Comparison of ENCODE assay signal across 9 cellular contexts in the genomic region with DNA sequence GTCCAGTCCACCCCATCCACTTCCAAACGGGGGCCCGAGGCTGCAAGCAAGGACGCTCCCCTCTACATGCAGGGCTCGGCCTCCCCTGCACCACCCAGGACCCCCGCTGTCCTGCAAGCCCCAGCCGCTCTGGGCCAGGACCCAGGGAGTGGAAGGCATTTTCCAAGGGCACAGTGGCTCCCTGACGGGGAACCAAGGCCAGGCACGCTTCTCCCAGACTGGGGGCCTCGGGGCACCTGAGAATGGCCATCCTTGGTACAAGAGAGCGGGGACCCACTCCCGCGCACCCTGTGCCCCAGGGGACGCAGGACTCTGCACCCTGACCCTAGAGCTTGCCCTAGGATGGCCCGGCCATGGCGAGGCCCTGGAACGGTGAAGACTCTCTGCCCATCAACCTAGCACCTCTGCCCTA. TPM values are rescaled to one million over a fixed set of nuclear protein-coding genes. Genes with fewer than 3 reads are reported as not detected.
DNase-seq lines count a peak whose midpoint lies in the region; ATAC-seq, FAIRE-seq and TF ChIP-seq lines count a peak whose summit lies in the region.
"Had no signal": no experiment of that assay in that cellular context is flagged by ENCODE, and none has a peak within 500 bp of the region (broad histone marks: within the 10 kb centered on the region; RNA-seq: fewer than 3 reads in every experiment).

No MANE protein-coding gene starts in this region.

- no peak overlapping the region for H3K27ac Mint-ChIP-seq in endodermal cell

- ATAC-seq in A549 = no peak
- ATAC-seq in HCT116 = no peak
- no peak for ATAC-seq in HG03175 (IDR thresholded peaks at IDR 0.05; ENCODE audit: unreplicated experiment)
- ATAC-seq in GM19328 (IDR thresholded peaks at IDR 0.05; ENCODE audit: unreplicated experiment) = no peak

- no TSS peak for BruUV-seq in HCT116 (replicated peaks; lab: Mats Ljungman, UMichigan)

- peaks cover 16% of the 10 kb centered on the region for H3K9me3 Mint-ChIP-seq in endodermal cell

- H3K27me3 Mint-ChIP-seq in endodermal cell (ENCODE audit: insufficient read depth) = peaks cover 30% of the 10 kb centered on the region

- H3K9me3 ChIP-seq in A549 (peaks cover 5% of the 10 kb centered on the region), HCT116 (ENCODE audit: control insufficient read depth in 1 of 2, insufficient read depth in 1 of 2, low read depth in 1 of 2, low read length in 2 of 2) (no peaks in the 10 kb centered on the region), endodermal cell (ENCODE audit: control insufficient read depth, low read length) (peaks cover 17% of the 10 kb centered on the region), osteoblast (ENCODE audit: low read depth, low read length) (no peaks in the 10 kb centered on the region), ovary (no peaks in the 10 kb centered on the region)

- H3K4me3 ChIP-seq in A549 = peak overlapping the region; percentile 77; the same call in 2 of the 3 replicates
- 0 out of 4 replicates have a peak overlapping the region, but pooled peaks of 1 of the 2 experiments have one; percentile 56 for H3K4me3 ChIP-seq in HCT116 (replicated peaks in 1 of 2; ENCODE audit: low read depth in 1 of 2, low read length in 2 of 2)
- H3K4me3 ChIP-seq in endodermal cell (ENCODE audit: low read length) = no peak overlapping the region
- peak overlapping the region; percentile 73 for H3K4me3 ChIP-seq in osteoblast (ENCODE audit: insufficient read depth, low read length)
- no peak overlapping the region for H3K4me3 ChIP-seq in ovary

- H3K9ac ChIP-seq in HCT116 (ENCODE audit: low read length) = no peak overlapping the region
- no peak overlapping the region for H3K9ac ChIP-seq in endodermal cell (ENCODE audit: extremely low read depth, low read length, poor library complexity, severe bottlenecking)

- no peaks in the 10 kb centered on the region for H3K79me2 ChIP-seq in HCT116 (ENCODE audit: insufficient read depth, low read length)
- no peaks in the 10 kb centered on the region for H3K79me2 ChIP-seq in osteoblast (ENCODE audit: insufficient read depth, low read length)

- RAD21 ChIA-PET in HCT116 (lab: Charles Lee; ENCODE audit: low non-redundant PET in 1 of 2, low total read pairs in 2 of 2, uncharacterized antibody in 2 of 2, unreplicated experiment in 2 of 2) = no interaction called here

- TF ChIP-seq RAD21 in A549 (conservative IDR thresholded peaks at IDR 0.05 in 1 of 2, IDR thresholded peaks at IDR 0.05 in 1 of 2) = no peak
- TF ChIP-seq RAD21 in HCT116 (IDR thresholded peaks at IDR 0.05; ENCODE audit: low read depth) = no peak

- peaks cover 2% of the 10 kb centered on the region for H3K36me3 Mint-ChIP-seq in endodermal cell (ENCODE audit: low read depth)

- TF ChIP-seq CTCF in A549 (IDR thresholded peaks at IDR 0.05) = no peak
- TF ChIP-seq CTCF in HCT116 (IDR thresholded peaks at IDR 0.05 in 2 of 3, conservative IDR thresholded peaks at IDR 0.05 in 1 of 3; ENCODE audit: borderline replicate concordance in 1 of 3, insufficient read depth in 1 of 3, low read depth in 2 of 3, low read length in 2 of 3) = no peak
- no peak for TF ChIP-seq CTCF in endodermal cell (conservative IDR thresholded peaks at IDR 0.05)
- no peak for TF ChIP-seq CTCF in osteoblast (IDR thresholded peaks at IDR 0.05; ENCODE audit: extremely low read depth, low read depth, low read length)
- no peak for TF ChIP-seq CTCF in ovary (IDR thresholded peaks at IDR 0.05)

- 97% methylated on average over 15 of the region's 16 CpGs for WGBS in A549 (ENCODE audit: missing lambda C conversion rate)
- 90 to 96% methylated on average over 8 to 16 of the region's 16 CpGs for WGBS in endodermal cell (ENCODE audit: insufficient coverage in 1 of 2, insufficient read length in 1 of 2), 2 experiments
- 89 to 99% (median 95%) methylated on average over 15 to 16 of the region's 16 CpGs for WGBS in ovary, 3 donors

- H4K20me1 ChIP-seq in HCT116 (ENCODE audit: insufficient read depth) = no peaks in the 10 kb centered on the region
- H4K20me1 ChIP-seq in osteoblast (ENCODE audit: insufficient read depth, low read length) = no peaks in the 10 kb centered on the region

- intact Hi-C loops in HCT116 (cut with micrococcal nuclease) (no loop called here), ovary (cut with DNase I) (no loop called here)

- peak overlapping the region; percentile 85 for H3K4me2 ChIP-seq in A549
- peak overlapping the region; percentile 77 for H3K4me2 ChIP-seq in HCT116 (ENCODE audit: low read length)
- H3K4me2 ChIP-seq in osteoblast (ENCODE audit: insufficient read depth, low read length) = peak overlapping the region; percentile 79

- POLR2A ChIA-PET in A549 (lab: Yijun Ruan, JAX) (interaction anchor here (1.0 to 1.9 kb wide), 6 partner anchors 12 to 245 kb away, joined by 4 to 18 read pairs (median 11); a partner anchor contains a TSS), HCT116 (lab: Charles Lee) (interaction anchor here (2.4 kb wide), 1 partner anchor 12 kb away, joined by 5 read pairs; no protein-coding TSS in a partner anchor)

- H3K27ac ChIP-seq in A549 = peak overlapping the region; percentile 59 to 96
- H3K27ac ChIP-seq in HCT116 (ENCODE audit: low read depth, low read length) = no peak overlapping the region
- H3K27ac ChIP-seq in endodermal cell (ENCODE audit: low read depth, low read length) = no peak overlapping the region
- H3K27ac ChIP-seq in osteoblast (ENCODE audit: low read depth, low read length) = no peak overlapping the region
- no peak overlapping the region for H3K27ac ChIP-seq in ovary

- TF ChIP-seq EP300 in A549 (IDR thresholded peaks at IDR 0.05) (no peak), ovary (IDR thresholded peaks at IDR 0.05) (no peak)

- no peak for FAIRE-seq in A549 (lab: Jason Lieb, UNC)

- H2AFZ ChIP-seq in HCT116 (ENCODE audit: low read depth, low read length, poor library complexity, severe bottlenecking) (no peak overlapping the region), osteoblast (ENCODE audit: low read length) (peak overlapping the region; percentile 88)

- DNase-seq in A549 (ENCODE audit: low read depth in 1 of 2, low spot score in 1 of 2) (no peak), HCT116 (ENCODE audit: low read depth, low spot score) (no peak), endodermal cell (no peak), osteoblast (ENCODE audit: insufficient read length, low spot score, missing footprints) (no peak), ovary (no peak), SHP77 (lab: John Stamatoyannopoulos, UW) (no peak)
- DNase-seq: NCI-H1105 treated with DMSO at 0.1 percent for 48 hours had no signal

- CTCF ChIA-PET in A549 (lab: Yijun Ruan, JAX) = interaction anchor here (0.8 to 8.0 kb wide), 7 partner anchors 11 to 608 kb away, joined by 3 to 67 read pairs (median 5); no protein-coding TSS in a partner anchor
- CTCF ChIA-PET in HCT116 (lab: Charles Lee) = interaction anchor here (1.6 to 2.0 kb wide), 2 partner anchors 10 to 24 kb away, joined by 7 to 8 read pairs; no protein-coding TSS in a partner anchor

- H3K4me1 ChIP-seq in A549 = peaks cover 33% of the 10 kb centered on the region; the same call in 2 of the 3 replicates
- H3K4me1 ChIP-seq in HCT116 (ENCODE audit: control insufficient read depth in 1 of 2, insufficient read depth in 2 of 2, low read length in 2 of 2) = peaks cover 0 to 17% of the 10 kb centered on the region in 2 experiments; a peak in 1 of 4 replicates
- no peaks in the 10 kb centered on the region for H3K4me1 ChIP-seq in endodermal cell (ENCODE audit: control insufficient read depth, insufficient read depth, low read length)
- peaks cover 14% of the 10 kb centered on the region for H3K4me1 ChIP-seq in osteoblast (ENCODE audit: insufficient read depth, low read length)
- H3K4me1 ChIP-seq in ovary (ENCODE audit: insufficient read depth) = peaks cover 2% of the 10 kb centered on the region

- H3K36me3 ChIP-seq in HCT116 (ENCODE audit: control insufficient read depth in 1 of 2, insufficient read depth in 2 of 2, low read length in 2 of 2) = no peaks in the 10 kb centered on the region
- H3K36me3 ChIP-seq in endodermal cell (ENCODE audit: control insufficient read depth, insufficient read depth, low read length) = no peaks in the 10 kb centered on the region
- H3K36me3 ChIP-seq in osteoblast (ENCODE audit: insufficient read depth, low read length) = no peaks in the 10 kb centered on the region
- no peaks in the 10 kb centered on the region for H3K36me3 ChIP-seq in ovary

- H3K9me2 ChIP-seq in HCT116 (ENCODE audit: insufficient read depth) = no peaks in the 10 kb centered on the region

- no peak for TF ChIP-seq POLR2A in A549 (IDR thresholded peaks at IDR 0.05; ENCODE audit: low read length)
- TF ChIP-seq POLR2A in HCT116 (IDR thresholded peaks at IDR 0.05; ENCODE audit: borderline replicate concordance, extremely low read depth, insufficient read depth, insufficient read length) = no peak
- no peak for TF ChIP-seq POLR2A in ovary (IDR thresholded peaks at IDR 0.05)

- H3K4me3 Mint-ChIP-seq in endodermal cell = peak overlapping the region; percentile 55

- H3K4me1 Mint-ChIP-seq in endodermal cell = peaks cover 15% of the 10 kb centered on the region

- no peaks in the 10 kb centered on the region for H3K27me3 ChIP-seq in HCT116 (ENCODE audit: insufficient read depth, low read length)
- peaks cover 7% of the 10 kb centered on the region for H3K27me3 ChIP-seq in endodermal cell (ENCODE audit: control insufficient read depth, insufficient read depth, low read length, poor library complexity, severe bottlenecking)
- H3K27me3 ChIP-seq in osteoblast (ENCODE audit: insufficient read depth, low read length) = no peaks in the 10 kb centered on the region
- H3K27me3 ChIP-seq in ovary = no peaks in the 10 kb centered on the region

TF ChIP-seq in A549, 52 proteins besides CTCF, POLR2A, EP300 and RAD21 (continues in another document):
- peak; percentile 83; the same call in 1 of the 2 replicates for TF ChIP-seq RNF2 (IDR thresholded peaks at IDR 0.05; ENCODE audit: borderline replicate concordance, low read depth)

TF ChIP-seq in HCT116, 20 proteins besides CTCF, POLR2A, EP300 and RAD21 (continues in another document):
- TF ChIP-seq EGR1 (IDR thresholded peaks at IDR 0.05; ENCODE audit: low read depth) (no peak), ZFX (IDR thresholded peaks at IDR 0.05) (no peak), FOSL1 (IDR thresholded peaks at IDR 0.05; ENCODE audit: low read depth) (no peak), SIN3A (IDR thresholded peaks at IDR 0.05; ENCODE audit: low read depth) (no peak), SP1 (IDR thresholded peaks at IDR 0.05; ENCODE audit: low read depth) (no peak)

RNA-seq across cellular contexts. Expression of a gene that starts 0.5 kb away (rescaled TPM):
- polyA plus RNA-seq in A549 (2011; rRNA removed) (17.5 and 20.0 TPM in 2 replicates), A549 (2017; fragmentation: RNase III; extraction: RNeasy Plus Mini Kit Qiagen cat#74134 plus additional on column Dnase treatment) (10.5 to 15.2 TPM (median 11.2 TPM) in 3 replicates), ovary (1 to 10 TPM; 1.3 to 2.2 TPM)
- polyA plus RNA-seq in A549 (2012; cell fraction: cytosol; rRNA removed) = 12.0 and 14.8 TPM in 2 replicates
- 25.9 and 28.9 TPM in 2 replicates for polyA plus RNA-seq in A549 (2012; cell fraction: nucleus; rRNA removed)
- polyA minus RNA-seq in A549 (2011; rRNA and poly(A)+ RNA removed) = 139 and 226 TPM in 2 replicates
- total RNA-seq in HCT116 (2021; ENCODE audit: unreplicated experiment) (5.0 TPM), endodermal cell (1 to 10 TPM; 5.7 to 6.4 TPM), osteoblast (15.6 and 17.7 TPM in 2 replicates), ovary (1 to 10 TPM; 2.3 to 8.1 (median 4.5) TPM)
- 4.9 and 5.3 TPM in 2 replicates for polyA plus RNA-seq in HCT116 (2012)
- polyA plus RNA-seq in endodermal cell (2013, experiment 1 of 2) = 4.1 TPM
- 4.2 TPM for polyA plus RNA-seq in endodermal cell (2013, experiment 2 of 2)

Comparison
In these comparisons a context has a peak if more than half of its experiments do, and no peak if none do; other contexts are left out.
1. H3K27ac ChIP-seq: peak in A549 (2 of 2); none in HCT116 (single experiment), endodermal cell (single experiment), osteoblast (single experiment) and ovary (0 of 2).
2. H3K4me3 ChIP-seq: peak in A549 (single experiment) and osteoblast (single experiment); none in endodermal cell (single experiment) and ovary (single experiment).
3. Peak in every context shown above with its lines, with median percentiles within 50 percentile points of each other: H3K4me2 ChIP-seq.